In the genomic region with DNA sequence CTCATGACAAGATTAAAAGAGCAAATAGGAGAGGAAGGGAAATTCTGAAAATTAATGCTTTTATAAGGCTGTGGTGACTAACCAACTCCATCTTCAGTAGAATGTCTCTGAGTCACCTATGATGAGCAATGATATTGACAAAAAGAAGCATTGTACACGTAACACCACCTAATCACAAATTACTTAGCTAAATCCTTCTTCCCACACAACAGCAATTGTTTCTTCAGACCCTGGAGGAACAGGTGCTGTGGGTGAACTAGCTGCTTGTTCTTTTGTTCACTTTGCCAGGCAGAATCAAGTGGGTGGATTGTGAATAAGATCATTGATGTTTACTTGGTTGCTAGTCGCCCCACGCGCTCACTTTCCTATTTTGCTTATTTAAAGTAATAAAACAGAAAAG, we compare ENCODE assay signal across 9 cellular contexts.
DNase-seq lines count a peak whose midpoint lies in the region; ATAC-seq and TF ChIP-seq lines count a peak whose summit lies in the region.
"Had no signal": no experiment of that assay in that cellular context is flagged by ENCODE, and none has a peak within 500 bp of the region (broad histone marks: within the 10 kb centered on the region; RNA-seq: fewer than 3 reads in every experiment).

No MANE protein-coding gene starts in this region.

- H3K27me3 ChIP-seq in ACC112 (ENCODE audit: insufficient read depth, low read length), result no peaks in the 10 kb centered on the region
- H3K27me3 ChIP-seq in HUES48 (ENCODE audit: control insufficient read depth, insufficient read depth, low read length), result no peaks in the 10 kb centered on the region
- no peaks in the 10 kb centered on the region for H3K27me3 ChIP-seq in brain microvascular endothelial cell (replicated peaks)

- H3K9me3 ChIP-seq in HUES48 (ENCODE audit: control insufficient read depth, insufficient read depth, low read length), result no peaks in the 10 kb centered on the region

- H3K4me1 ChIP-seq in ACC112 (ENCODE audit: control insufficient read depth, insufficient read depth, low read length, unreplicated experiment), result peaks cover 65% of the 10 kb centered on the region
- H3K4me1 ChIP-seq in HUES48 (ENCODE audit: control insufficient read depth, insufficient read depth, low read length), result peaks cover 7% of the 10 kb centered on the region; the same call in 1 of the 2 replicates

- H3K9ac ChIP-seq in HUES48 (ENCODE audit: low read depth, low read length), result no peak overlapping the region

- DNase-seq in brain microvascular endothelial cell, result no peak
- peak; percentile 82 for DNase-seq in non-pigmented ciliary epithelial cell (ENCODE audit: low read depth)
- DNase-seq in occipital lobe (lab: John Stamatoyannopoulos, UW), result no peak
- no peak for DNase-seq in OCI-M2 (lab: John Stamatoyannopoulos, UW; ENCODE audit: unreplicated experiment)
- DNase-seq: NCI-H1092 treated with DMSO at 0.1 percent for 48 hours had no signal

- in situ Hi-C loops in brain microvascular endothelial cell (cut with HindIII; ENCODE audit: low pct_ligation_motif_present, low sequenced_read_pairs), result no loop called here

- H3K27ac ChIP-seq in ACC112 (ENCODE audit: low read depth, low read length) (peak overlapping the region; percentile 100), HUES48 (ENCODE audit: low read depth, low read length) (peak overlapping the region; percentile 32), brain microvascular endothelial cell (peak overlapping the region; percentile 70)

- no peak for TF ChIP-seq CTCF in brain microvascular endothelial cell (IDR thresholded peaks at IDR 0.05; ENCODE audit: low read depth, low read length, missing control alignments)

- H3K4me3 ChIP-seq in ACC112 (ENCODE audit: low read depth, low read length) (peak overlapping the region; percentile 61), HUES48 (ENCODE audit: low read depth, low read length) (no peak overlapping the region), brain microvascular endothelial cell (ENCODE audit: low read depth, low read length) (no peak overlapping the region)

- ATAC-seq in HG02884 (IDR thresholded peaks at IDR 0.05; ENCODE audit: unreplicated experiment), result no peak
- ATAC-seq in GM18505 (IDR thresholded peaks at IDR 0.05; ENCODE audit: unreplicated experiment), result no peak

- no peak for TF ChIP-seq POLR2A in GM18505 (IDR thresholded peaks at IDR 0.05; ENCODE audit: borderline replicate concordance, extremely low read depth, insufficient read depth, insufficient read length)

- no peak overlapping the region for H2AFZ ChIP-seq in ACC112 (ENCODE audit: low read length, unreplicated experiment)

- H3K79me2 ChIP-seq in ACC112 (ENCODE audit: control insufficient read depth, insufficient read depth, low read length, unreplicated experiment), result no peaks in the 10 kb centered on the region

- peaks cover 10% of the 10 kb centered on the region for H3K36me3 ChIP-seq in ACC112 (ENCODE audit: insufficient read depth, low read length)
- no peaks in the 10 kb centered on the region for H3K36me3 ChIP-seq in HUES48 (ENCODE audit: control insufficient read depth, insufficient read depth, low read length)
- no peaks in the 10 kb centered on the region for H3K36me3 ChIP-seq in brain microvascular endothelial cell (replicated peaks)

Comparison
In these comparisons a context has a peak if more than half of its experiments do, and no peak if none do; other contexts are left out.
1. H3K27ac ChIP-seq: peak in every context shown above with its lines; median percentile 100 in ACC112; 70 in brain microvascular endothelial cell; 32 in HUES48.